Comparison of ENCODE assay signal across 24 cellular contexts in the genomic region with DNA sequence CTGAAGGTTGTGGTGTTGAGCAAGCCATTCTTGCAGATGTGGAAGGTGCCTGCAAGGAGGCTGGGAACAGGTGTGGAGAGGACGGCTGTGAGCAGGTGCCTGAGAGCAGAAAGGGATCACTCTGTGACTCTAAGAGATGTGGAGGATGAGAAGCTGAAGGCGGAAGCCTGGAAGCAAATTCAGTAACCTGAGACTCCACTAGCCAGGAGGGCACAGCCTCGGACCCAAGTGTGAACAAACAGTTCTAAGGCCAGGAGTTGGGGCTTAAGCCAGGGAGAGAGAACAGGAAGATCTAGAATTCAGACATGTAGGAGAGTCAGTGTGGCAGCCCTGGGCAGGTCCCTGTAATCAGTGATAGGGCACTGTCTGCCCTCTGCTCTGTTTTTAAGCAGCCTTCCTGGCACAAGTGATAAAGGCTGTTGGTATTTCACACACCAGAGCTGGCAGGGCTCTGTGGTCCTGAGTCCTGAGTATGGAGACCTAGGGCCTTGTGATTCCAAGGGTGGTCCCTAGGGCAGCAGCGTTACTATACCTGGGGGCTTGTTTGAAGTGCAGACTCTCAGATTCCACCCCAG.
DNase-seq lines count a peak whose midpoint lies in the region; ATAC-seq and TF ChIP-seq lines count a peak whose summit lies in the region.
"Had no signal": no experiment of that assay in that cellular context is flagged by ENCODE, and none has a peak within 500 bp of the region (broad histone marks: within the 10 kb centered on the region; RNA-seq: fewer than 3 reads in every experiment).

No MANE protein-coding gene starts in this region.

- H3K4me1 ChIP-seq in left ventricle myocardium inferior: peaks cover 47% of the 10 kb centered on the region

- H3K27ac ChIP-seq in left ventricle myocardium inferior (replicated peaks): peak overlapping the region; percentile 84
- no peak overlapping the region for H3K27ac ChIP-seq in RWPE1
- H3K27ac ChIP-seq: BLaER1 treated with 17β-estradiol and CSF1 and Interleukin-3, amounts not matched to agents 10 nM and 100 nM; SK-N-MC had no signal

- CTCF ChIA-PET in RWPE1 (lab: Yijun Ruan, JAX): no interaction called here
- CTCF ChIA-PET in activated CD8-positive, alpha-beta T cell treated with anti-CD3 and anti-CD28 coated beads, Interleukin-2, amount 10 ng/mL, durations not matched to agents 7 days and 5 days (lab: Charles Lee): no interaction called here

- H3K36me3 Mint-ChIP-seq in activated CD8-positive, alpha-beta T cell treated with anti-CD3 and anti-CD28 coated beads, Interleukin-2, amount 10 ng/mL, durations not matched to agents 7 days and 5 days (ENCODE audit: low read depth): no peaks in the 10 kb centered on the region
- H3K36me3 Mint-ChIP-seq: CD8-positive, alpha-beta memory T cell; IgD-negative memory B cell had no signal

- POLR2A ChIA-PET in RWPE1 (lab: Yijun Ruan, JAX; ENCODE audit: low non-redundant PET): no interaction called here
- POLR2A ChIA-PET in activated CD8-positive, alpha-beta T cell treated with anti-CD3 and anti-CD28 coated beads, Interleukin-2, amount 10 ng/mL, durations not matched to agents 7 days and 5 days (lab: Charles Lee): no interaction called here

- ATAC-seq in Right ventricle myocardium inferior (peak; percentile 77), GM19463 (IDR thresholded peaks at IDR 0.05; ENCODE audit: unreplicated experiment) (no peak)
- no peak for ATAC-seq in activated CD8-positive, alpha-beta T cell treated with anti-CD3 and anti-CD28 coated beads, Interleukin-2, amount 10 ng/mL, durations not matched to agents 7 days and 5 days
- ATAC-seq: HCT116 had no signal

- peaks cover 8% of the 10 kb centered on the region for H3K27me3 Mint-ChIP-seq in activated CD8-positive, alpha-beta T cell treated with anti-CD3 and anti-CD28 coated beads, Interleukin-2, amount 10 ng/mL, durations not matched to agents 7 days and 5 days (ENCODE audit: low read depth)

- peaks cover 4% of the 10 kb centered on the region for H3K4me1 Mint-ChIP-seq in activated CD8-positive, alpha-beta T cell treated with anti-CD3 and anti-CD28 coated beads, Interleukin-2, amount 10 ng/mL, durations not matched to agents 7 days and 5 days (ENCODE audit: low read depth)
- H3K4me1 Mint-ChIP-seq: CD8-positive, alpha-beta memory T cell had no signal

- intact Hi-C loops in Right ventricle myocardium inferior (cut with DNase I) (loop anchor here (2.0 kb wide), 1 partner anchor 29 kb away; no protein-coding TSS in a partner anchor), left ventricle myocardium inferior (cut with micrococcal nuclease) (no loop called here)

- H3K36me3 ChIP-seq in left ventricle myocardium inferior: no peaks in the 10 kb centered on the region
- H3K36me3 ChIP-seq: BLaER1 treated with 17β-estradiol and CSF1 and Interleukin-3, amounts not matched to agents 10 nM and 100 nM had no signal

- no peaks in the 10 kb centered on the region for H3K27me3 ChIP-seq in left ventricle myocardium inferior (ENCODE audit: low read depth)
- H3K27me3 ChIP-seq: BLaER1 treated with 17β-estradiol and CSF1 and Interleukin-3, amounts not matched to agents 10 nM and 100 nM had no signal

- no peak overlapping the region for H3K27ac Mint-ChIP-seq in activated CD8-positive, alpha-beta T cell treated with anti-CD3 and anti-CD28 coated beads, Interleukin-2, amount 10 ng/mL, durations not matched to agents 7 days and 5 days
- H3K27ac Mint-ChIP-seq: CD8-positive, alpha-beta memory T cell; IgD-negative memory B cell had no signal

- peak; percentile 2 for DNase-seq in NCI-H2196 (lab: John Stamatoyannopoulos, UW; ENCODE audit: unreplicated experiment)
- no peak for DNase-seq in NCI-H2196 treated with DMSO at 0.1 percent for 48 hours (lab: John Stamatoyannopoulos, UW; ENCODE audit: unreplicated experiment)
- DNase-seq in Right ventricle myocardium inferior (ENCODE audit: missing footprints): no peak
- DNase-seq in left ventricle myocardium inferior: peak; percentile 29
- DNase-seq in stimulated activated CD8-positive, alpha-beta memory T cell treated with anti-CD3 and anti-CD28 coated beads, Interleukin-4, amount 100 ng/mL, for 48 hours: peak; percentile 1
- no peak for DNase-seq in RWPE1 (ENCODE audit: low spot score)
- no peak for DNase-seq in activated CD8-positive, alpha-beta T cell treated with anti-CD3 and anti-CD28 coated beads, Interleukin-2, amount 10 ng/mL, durations not matched to agents 7 days and 5 days
- DNase-seq: 8988T; Calu3; CD8-positive, alpha-beta memory T cell; DMS153; NCI-H1105; NCI-H146; NCI-H2029; NCI-H2171 treated with DMSO at 0.1 percent for 48 hours; NCI-H446 treated with DMSO at 0.1 percent for 48 hours; NCI-H82; OCI-M1; SHP77 treated with DMSO at 0.1 percent for 48 hours had no signal

- peaks cover 4% of the 10 kb centered on the region for H3K9me3 ChIP-seq in left ventricle myocardium inferior (replicated peaks)
- H3K9me3 ChIP-seq: BLaER1 treated with 17β-estradiol and CSF1 and Interleukin-3, amounts not matched to agents 10 nM and 100 nM had no signal

- no peak overlapping the region for H3K4me3 Mint-ChIP-seq in activated CD8-positive, alpha-beta T cell treated with anti-CD3 and anti-CD28 coated beads, Interleukin-2, amount 10 ng/mL, durations not matched to agents 7 days and 5 days
- H3K4me3 Mint-ChIP-seq: CD8-positive, alpha-beta memory T cell; IgD-negative memory B cell had no signal

- H3K9me3 Mint-ChIP-seq in activated CD8-positive, alpha-beta T cell treated with anti-CD3 and anti-CD28 coated beads, Interleukin-2, amount 10 ng/mL, durations not matched to agents 7 days and 5 days (ENCODE audit: insufficient read depth): no peaks in the 10 kb centered on the region
- H3K9me3 Mint-ChIP-seq: CD8-positive, alpha-beta memory T cell; IgD-negative memory B cell had no signal

- no peak overlapping the region for H3K4me3 ChIP-seq in left ventricle myocardium inferior
- H3K4me3 ChIP-seq: BLaER1 treated with 17β-estradiol and CSF1 and Interleukin-3, amounts not matched to agents 10 nM and 100 nM; SK-N-MC had no signal

- TF ChIP-seq CTCF in left ventricle myocardium inferior (IDR thresholded peaks at IDR 0.05; ENCODE audit: borderline replicate concordance) (no peak), RWPE1 (conservative IDR thresholded peaks at IDR 0.05; ENCODE audit: low read depth) (no peak)

Comparison
In these comparisons a context has a peak if more than half of its experiments do, and no peak if none do; other contexts are left out.
1. DNase-seq: peak in NCI-H2196 (single experiment), left ventricle myocardium inferior (single experiment) and stimulated activated CD8-positive, alpha-beta memory T cell treated with anti-CD3 and anti-CD28 coated beads, Interleukin-4, amount 100 ng/mL, for 48 hours (single experiment); none in NCI-H2196 treated with DMSO at 0.1 percent for 48 hours (single experiment), Right ventricle myocardium inferior (single experiment), RWPE1 (single experiment) and activated CD8-positive, alpha-beta T cell treated with anti-CD3 and anti-CD28 coated beads, Interleukin-2, amount 10 ng/mL, durations not matched to agents 7 days and 5 days (single experiment).